Comparison of ENCODE assay signal across 30 cellular contexts in genomic region chr18:9437672-9438071, GRCh38.
"Had no signal": no experiment of that assay in that cellular context is flagged by ENCODE, and none has a peak within 500 bp of the region (broad histone marks: within the 10 kb centered on the region; RNA-seq: fewer than 3 reads in every experiment).

No MANE protein-coding gene starts in this region.

- H3K27ac Mint-ChIP-seq: activated CD8-positive, alpha-beta T cell treated with anti-CD3 and anti-CD28 coated beads for 36 hours; activated naive CD4-positive, alpha-beta T cell treated with anti-CD3 and anti-CD28 coated beads, Interleukin-2, amount 10 ng/mL, durations not matched to agents 7 days and 5 days; activated naive CD4-positive, alpha-beta T cell treated with anti-CD3 and anti-CD28 coated beads, Interleukin-2, amount 50 U/mL, for 72 hours; activated naive CD8-positive, alpha-beta T cell treated with anti-CD3 and anti-CD28 coated beads, Interleukin-2, amount 10 ng/mL, durations not matched to agents 7 days and 5 days; activated T-helper 1 cell treated with anti-CD3 and anti-CD28 coated beads, Interleukin-12 subunit alpha, Interleukin-12 subunit beta, Interleukin-2, Interleukin-4 antibody, amounts not matched to agents 30 ng/mL and 10 ng/mL and 1 ng/mL, durations not matched to agents 14 hours and 24 hours and 36 hours; activated T-helper 2 cell treated with anti-CD3 and anti-CD28 coated beads, Interferon-gamma antibody, Interleukin-2, Interleukin-4, amounts not matched to agents 10 μg/mL and 5 μg/mL and 100 μg/mL, durations not matched to agents 14 hours and 24 hours and 36 hours; effector memory CD8-positive, alpha-beta T cell had no signal

- H3K4me3 Mint-ChIP-seq: activated CD8-positive, alpha-beta T cell treated with anti-CD3 and anti-CD28 coated beads for 36 hours; activated naive CD4-positive, alpha-beta T cell treated with anti-CD3 and anti-CD28 coated beads, Interleukin-2, amount 10 ng/mL, durations not matched to agents 7 days and 5 days; activated naive CD8-positive, alpha-beta T cell treated with anti-CD3 and anti-CD28 coated beads, Interleukin-2, amount 10 ng/mL, durations not matched to agents 7 days and 5 days; activated T-helper 1 cell treated with anti-CD3 and anti-CD28 coated beads, Interleukin-12 subunit alpha, Interleukin-12 subunit beta, Interleukin-2, Interleukin-4 antibody, amounts not matched to agents 30 ng/mL and 10 ng/mL and 1 ng/mL, durations not matched to agents 14 hours and 24 hours and 36 hours; central memory CD8-positive, alpha-beta T cell; effector memory CD8-positive, alpha-beta T cell had no signal

- H3K4me1 Mint-ChIP-seq: activated naive CD4-positive, alpha-beta T cell treated with anti-CD3 and anti-CD28 coated beads, Interleukin-2, amount 10 ng/mL, durations not matched to agents 7 days and 5 days; central memory CD8-positive, alpha-beta T cell had no signal

- H3K36me3 ChIP-seq: ascending aorta, brain microvascular endothelial cell, esophagus muscularis mucosa, gastrocnemius medialis, heart left ventricle had no signal

- H3K9me3 Mint-ChIP-seq: activated CD8-positive, alpha-beta T cell treated with anti-CD3 and anti-CD28 coated beads for 36 hours; activated naive CD4-positive, alpha-beta T cell treated with anti-CD3 and anti-CD28 coated beads, Interleukin-2, amount 10 ng/mL, durations not matched to agents 7 days and 5 days; activated naive CD4-positive, alpha-beta T cell treated with anti-CD3 and anti-CD28 coated beads, Interleukin-2, amount 50 U/mL, for 72 hours; activated naive CD8-positive, alpha-beta T cell treated with anti-CD3 and anti-CD28 coated beads, Interleukin-2, amount 10 ng/mL, durations not matched to agents 7 days and 5 days; activated T-helper 1 cell treated with anti-CD3 and anti-CD28 coated beads, Interleukin-12 subunit alpha, Interleukin-12 subunit beta, Interleukin-2, Interleukin-4 antibody, amounts not matched to agents 30 ng/mL and 10 ng/mL and 1 ng/mL, durations not matched to agents 14 hours and 24 hours and 36 hours; activated T-helper 2 cell treated with anti-CD3 and anti-CD28 coated beads, Interferon-gamma antibody, Interleukin-2, Interleukin-4, amounts not matched to agents 10 μg/mL and 5 μg/mL and 100 μg/mL, durations not matched to agents 14 hours and 24 hours and 36 hours; central memory CD8-positive, alpha-beta T cell; effector memory CD8-positive, alpha-beta T cell had no signal

- H3K36me3 Mint-ChIP-seq: activated naive CD4-positive, alpha-beta T cell treated with anti-CD3 and anti-CD28 coated beads, Interleukin-2, amount 10 ng/mL, durations not matched to agents 7 days and 5 days; activated naive CD4-positive, alpha-beta T cell treated with anti-CD3 and anti-CD28 coated beads, Interleukin-2, amount 50 U/mL, for 72 hours; activated naive CD8-positive, alpha-beta T cell treated with anti-CD3 and anti-CD28 coated beads, Interleukin-2, amount 10 ng/mL, durations not matched to agents 7 days and 5 days had no signal

- DNase-seq: activated CD4-positive, alpha-beta T cell treated with anti-CD3 and anti-CD28 coated beads for 1 hour; activated CD4-positive, alpha-beta T cell treated with anti-CD3 and anti-CD28 coated beads for 4 hours; activated CD4-positive, alpha-beta T cell treated with anti-CD3 and anti-CD28 coated beads, Interleukin-2, amount 50 U/mL, for 1 hour; activated CD4-positive, alpha-beta T cell treated with anti-CD3 and anti-CD28 coated beads, Interleukin-2, amount 50 U/mL, for 48 hours; activated CD8-positive, alpha-beta memory T cell treated with anti-CD3 and anti-CD28 coated beads for 24 hours; activated CD8-positive, alpha-beta T cell treated with anti-CD3 and anti-CD28 coated beads for 36 hours; activated gamma-delta T cell; activated naive CD4-positive, alpha-beta T cell; activated naive CD4-positive, alpha-beta T cell treated with anti-CD3 and anti-CD28 coated beads, Interleukin-2, amount 10 ng/mL, durations not matched to agents 7 days and 5 days; activated naive CD8-positive, alpha-beta T cell treated with anti-CD3 and anti-CD28 coated beads, Interleukin-2, amount 10 ng/mL, durations not matched to agents 7 days and 5 days; activated T-cell treated with anti-CD3 and anti-CD28 coated beads, Interleukin-2, amount 50 U/mL, for 1 hour; activated T-cell treated with anti-CD3 and anti-CD28 coated beads, Interleukin-2, amount 50 U/mL, for 48 hours; brain microvascular endothelial cell; cortex of kidney; effector CD4-positive, alpha-beta T cell; effector memory CD8-positive, alpha-beta T cell; erythroblast; foreskin keratinocyte; gastrocnemius medialis; glutamatergic neuron; heart left ventricle; T-helper 2 cell had no signal

- H3K27me3 ChIP-seq: ascending aorta, brain microvascular endothelial cell, esophagus muscularis mucosa, foreskin keratinocyte, gastrocnemius medialis, heart left ventricle had no signal

- H3K27ac ChIP-seq: brain microvascular endothelial cell, foreskin keratinocyte, gastrocnemius medialis had no signal

- H3K9me3 ChIP-seq: ascending aorta, esophagus muscularis mucosa, gastrocnemius medialis, heart left ventricle had no signal

- ATAC-seq: activated CD8-positive, alpha-beta T cell treated with anti-CD3 and anti-CD28 coated beads for 36 hours; activated naive CD4-positive, alpha-beta T cell treated with anti-CD3 and anti-CD28 coated beads, Interleukin-2, amount 50 U/mL, for 72 hours; effector memory CD8-positive, alpha-beta T cell; foreskin keratinocyte; gastrocnemius medialis had no signal

- H3K4me3 ChIP-seq: ascending aorta, esophagus muscularis mucosa, gastrocnemius medialis, heart left ventricle had no signal

- FAIRE-seq: bronchial epithelial cell, colon had no signal

- H3K4me1 ChIP-seq: foreskin keratinocyte, gastrocnemius medialis had no signal
